Comparison of ENCODE assay signal across 8 cellular contexts in genomic region chr6:27894839-27895762, GRCh38. TPM values are rescaled to one million over a fixed set of nuclear protein-coding genes. Genes with fewer than 3 reads are reported as not detected.
A peak's percentile ranks its signal among the peaks of the same experiment; 100 is the strongest.
DNase-seq lines count a peak whose midpoint lies in the region; ATAC-seq and TF ChIP-seq lines count a peak whose summit lies in the region.

No MANE protein-coding gene starts in this region.

- ATAC-seq in activated T-helper 17 cell treated with anti-CD3 and anti-CD28 coated beads, Interleukin-2, amount 50 U/mL, for 72 hours (replicated peaks) = peak; percentile 25
- ATAC-seq in naive thymus-derived CD8-positive, alpha-beta T cell = peak; percentile 23 to 30
- ATAC-seq in HG03521 (IDR thresholded peaks at IDR 0.05; ENCODE audit: unreplicated experiment) = no peak

- no peaks in the 10 kb centered on the region for H3K9me3 ChIP-seq in transverse colon

- H3K27ac ChIP-seq in transverse colon = peak overlapping the region; percentile 90 to 96 (median 92)

- H3K9me3 Mint-ChIP-seq in activated T-helper 17 cell treated with anti-CD3 and anti-CD28 coated beads, Interleukin-2, amount 50 U/mL, for 72 hours = no peaks in the 10 kb centered on the region
- peaks cover 0 to 4% (median 0%) of the 10 kb centered on the region in 9 donors for H3K9me3 Mint-ChIP-seq in naive thymus-derived CD8-positive, alpha-beta T cell

- H3K4me3 ChIP-seq in fibroblast of the aortic adventitia (ENCODE audit: low read depth, low read length) (peak overlapping the region; percentile 95), transverse colon (peak overlapping the region; percentile 46 to 80 (median 63))

- POLR2A ChIA-PET in naive thymus-derived CD8-positive, alpha-beta T cell (lab: Charles Lee) = interaction anchor here (0.8 to 7.8 kb wide), 23 partner anchors 26 to 1851 kb away, joined by 3 to 445 read pairs (median 23); partner anchors contain the start of genes ZNF184 and ZNF391

- peak; percentile 36 for TF ChIP-seq POLR2A in transverse colon (IDR thresholded peaks at IDR 0.05)

- DNase-seq in Daoy (ENCODE audit: low read depth) = peak; percentile 88
- peak; percentile 93 for DNase-seq in KG1 (lab: John Stamatoyannopoulos, UW)
- peak; percentile 94 for DNase-seq in OCI-M1 (lab: John Stamatoyannopoulos, UW)
- peak; percentile 91 for DNase-seq in fibroblast of the aortic adventitia (ENCODE audit: low read depth)
- DNase-seq in naive thymus-derived CD8-positive, alpha-beta T cell = peak in 9 of 10 donors; percentile 50 to 85 (median 68)
- peak; percentile 57 for DNase-seq in transverse colon

- H3K36me3 ChIP-seq in transverse colon = no peaks in the 10 kb centered on the region

- no peak overlapping the region for H3K27ac Mint-ChIP-seq in activated T-helper 17 cell treated with anti-CD3 and anti-CD28 coated beads, Interleukin-2, amount 50 U/mL, for 72 hours
- H3K27ac Mint-ChIP-seq in naive thymus-derived CD8-positive, alpha-beta T cell = no peak overlapping the region

- TF ChIP-seq EP300 in transverse colon (IDR thresholded peaks at IDR 0.05; ENCODE audit: low read depth) = no peak

- H3K4me1 Mint-ChIP-seq in activated T-helper 17 cell treated with anti-CD3 and anti-CD28 coated beads, Interleukin-2, amount 50 U/mL, for 72 hours = peaks cover 5% of the 10 kb centered on the region
- H3K4me1 Mint-ChIP-seq in naive thymus-derived CD8-positive, alpha-beta T cell = peaks cover 7 to 30% (median 24%) of the 10 kb centered on the region in 4 donors

- intact Hi-C loops in transverse colon (cut with DNase I; ENCODE audit: low total_unique reads) = loop anchor here (5.0 kb wide), 1 partner anchor 708 kb away; no protein-coding TSS in a partner anchor

- in situ Hi-C loops in transverse colon (cut with MboI; ENCODE audit: low pct_ligation_motif_present in 1 of 4, low pct_unique_long_range_greater_than_20kb in 1 of 4, low sequenced_read_pairs in 3 of 4) = loop anchor here (10.0 to 25.0 kb wide), 4 partner anchors 90 to 720 kb away; a partner anchor contains a TSS

- peaks cover 13% of the 10 kb centered on the region for H3K36me3 Mint-ChIP-seq in activated T-helper 17 cell treated with anti-CD3 and anti-CD28 coated beads, Interleukin-2, amount 50 U/mL, for 72 hours (ENCODE audit: low read depth)
- no peaks in the 10 kb centered on the region for H3K36me3 Mint-ChIP-seq in naive thymus-derived CD8-positive, alpha-beta T cell

- 0% methylated on average over 23 to 28 of the region's 28 CpGs for WGBS in transverse colon (ENCODE audit: low coverage in 1 of 2), 2 donors

- TF ChIP-seq CTCF in fibroblast of the aortic adventitia (IDR thresholded peaks at IDR 0.05; ENCODE audit: insufficient read depth, low read length) (peak; percentile 84), transverse colon (IDR thresholded peaks at IDR 0.05) (peak; percentile 75 to 92 (median 77))

- peaks cover 29% of the 10 kb centered on the region for H3K27me3 ChIP-seq in transverse colon

- H3K27me3 Mint-ChIP-seq in activated T-helper 17 cell treated with anti-CD3 and anti-CD28 coated beads, Interleukin-2, amount 50 U/mL, for 72 hours = no peaks in the 10 kb centered on the region
- no peaks in the 10 kb centered on the region for H3K27me3 Mint-ChIP-seq in naive thymus-derived CD8-positive, alpha-beta T cell

- H3K4me1 ChIP-seq in transverse colon = peaks cover 0 to 47% (median 20%) of the 10 kb centered on the region in 4 donors

- no peak overlapping the region for H3K4me3 Mint-ChIP-seq in activated T-helper 17 cell treated with anti-CD3 and anti-CD28 coated beads, Interleukin-2, amount 50 U/mL, for 72 hours
- no peak overlapping the region for H3K4me3 Mint-ChIP-seq in naive thymus-derived CD8-positive, alpha-beta T cell

RNA-seq across cellular contexts. Expression of gene OR2B2, which starts 17.1 kb away (rescaled TPM):
- not detected in 2 replicates for total RNA-seq in Daoy (2014; rRNA removed; shearing (Covaris generic))
- not detected for total RNA-seq in activated T-helper 17 cell treated with anti-CD3 and anti-CD28 coated beads, Interleukin-2, amount 50 U/mL, for 72 hours
- not detected in 2 replicates for total RNA-seq in fibroblast of the aortic adventitia (ENCODE audit: low replicate concordance)
- total RNA-seq in naive thymus-derived CD8-positive, alpha-beta T cell = not detected
- polyA plus RNA-seq in naive thymus-derived CD8-positive, alpha-beta T cell = not detected
- not detected for total RNA-seq in transverse colon
